In genomic region chr14:52082903-52083302, GRCh38 we compare ENCODE assay signal across 9 cellular contexts. TPM values are rescaled to one million over a fixed set of nuclear protein-coding genes. Genes with fewer than 3 reads are reported as not detected.
"Had no signal": no experiment of that assay in that cellular context is flagged by ENCODE, and none has a peak within 500 bp of the region (broad histone marks: within the 10 kb centered on the region; RNA-seq: fewer than 3 reads in every experiment).

No MANE protein-coding gene starts in this region.

- H3K27ac ChIP-seq: HL-60 had no signal

- H3K4me3 ChIP-seq: GM23248, HAP-1, K562 had no signal

- DNase-seq: GM23248, GOT3, H7, HFFc6 had no signal

- H3K4me1 ChIP-seq: HAP-1 had no signal

- H2AFZ ChIP-seq: GM23248 had no signal

- H3K9ac ChIP-seq: GM23248 had no signal

- ATAC-seq: HCT116, HepG2, K562 had no signal

- H3K36me3 ChIP-seq: HAP-1 had no signal

RNA-seq across cellular contexts. Expression of gene NID2, which starts 14.0 kb away (rescaled TPM):
- total RNA-seq: HepG2 had no signal
